24 cellular contexts compared by ENCODE assay signal in genomic region chr7:154613811-154614210, GRCh38.
DNase-seq lines count a peak whose midpoint lies in the region; ATAC-seq and TF ChIP-seq lines count a peak whose summit lies in the region.
"Had no signal": no experiment of that assay in that cellular context is flagged by ENCODE, and none has a peak within 500 bp of the region (broad histone marks: within the 10 kb centered on the region; RNA-seq: fewer than 3 reads in every experiment).

No MANE protein-coding gene starts in this region.

- H3K27me3 ChIP-seq in esophagus squamous epithelium: no peaks in the 10 kb centered on the region
- H3K27me3 ChIP-seq: BLaER1 treated with 17β-estradiol and CSF1 and Interleukin-3, amounts not matched to agents 10 nM and 100 nM had no signal

- TF ChIP-seq CTCF in esophagus squamous epithelium (IDR thresholded peaks at IDR 0.05): no peak

- no peak for TF ChIP-seq POLR2A in esophagus squamous epithelium (IDR thresholded peaks at IDR 0.05)

- peak; percentile 1 for DNase-seq in SK-N-DZ (ENCODE audit: low spot score)
- DNase-seq in islet precursor cell: peak; percentile 23
- DNase-seq in medulla oblongata (ENCODE audit: extremely low spot score): peak; percentile 1
- DNase-seq in pons (ENCODE audit: low spot score): peak; percentile 0
- no peak for DNase-seq in esophagus squamous epithelium (lab: John Stamatoyannopoulos, UW)
- DNase-seq: AML-193; Caco-2; Calu3; CD4-positive, alpha-beta T cell; CD8-positive, alpha-beta T cell; DMS 273 treated with DMSO at 0.1 percent for 48 hours; DMS153; DMS53; DMS79; DND-41; EL; GDM1 had no signal

- WGBS in esophagus squamous epithelium, 2 donors: 72 to 82% methylated on average over 7 of the region's 7 CpGs

- no peak overlapping the region for H3K4me3 ChIP-seq in esophagus squamous epithelium
- H3K4me3 ChIP-seq: A549; BLaER1 treated with 17β-estradiol and CSF1 and Interleukin-3, amounts not matched to agents 10 nM and 100 nM; GM12878 had no signal

- H3K9me3 ChIP-seq in esophagus squamous epithelium: no peaks in the 10 kb centered on the region
- H3K9me3 ChIP-seq: A549; BLaER1 treated with 17β-estradiol and CSF1 and Interleukin-3, amounts not matched to agents 10 nM and 100 nM; Caco-2 had no signal

- H3K4me1 ChIP-seq in esophagus squamous epithelium: no peaks in the 10 kb centered on the region
- H3K4me1 ChIP-seq: A549; BLaER1 treated with 17β-estradiol and CSF1 and Interleukin-3, amounts not matched to agents 10 nM and 100 nM; Caco-2 had no signal

- intact Hi-C loops in esophagus squamous epithelium (cut with DNase I): no loop called here

- no peak for ATAC-seq in HG03039 (IDR thresholded peaks at IDR 0.05; ENCODE audit: unreplicated experiment)
- no peak for ATAC-seq in HG03025 (IDR thresholded peaks at IDR 0.05; ENCODE audit: low FRiP score, unreplicated experiment)
- ATAC-seq: A549; CD8-positive, alpha-beta T cell; GM12878 had no signal

- H3K27ac ChIP-seq in esophagus squamous epithelium: no peak overlapping the region
- H3K27ac ChIP-seq: 22Rv1; A549; BLaER1 treated with 17β-estradiol and CSF1 and Interleukin-3, amounts not matched to agents 10 nM and 100 nM; C4-2B had no signal

- H3K36me3 ChIP-seq in esophagus squamous epithelium: no peaks in the 10 kb centered on the region
- H3K36me3 ChIP-seq: BLaER1 treated with 17β-estradiol and CSF1 and Interleukin-3, amounts not matched to agents 10 nM and 100 nM had no signal
